In the genomic region with DNA sequence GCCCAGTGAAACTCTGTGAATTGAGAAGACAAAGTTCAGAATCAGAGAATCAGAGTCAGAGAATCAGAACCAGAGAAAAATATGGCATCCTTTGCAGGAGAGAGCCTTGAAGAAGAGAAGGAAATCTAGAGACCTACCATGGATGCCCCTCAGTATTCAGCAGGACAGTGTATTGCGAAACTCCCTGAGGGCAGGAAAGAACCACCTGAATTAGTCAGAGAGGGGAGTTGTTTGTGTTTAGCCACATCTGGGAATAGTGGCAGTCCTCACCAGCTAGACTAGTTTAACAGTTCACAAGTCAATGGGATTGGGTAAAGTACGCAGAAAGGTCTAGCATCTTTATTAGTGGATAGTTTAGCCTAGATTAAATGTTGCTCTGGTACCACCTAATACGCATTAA, we compare ENCODE assay signal across 18 cellular contexts.
A peak's percentile ranks its signal among the peaks of the same experiment; 100 is the strongest.
DNase-seq lines count a peak whose midpoint lies in the region; ATAC-seq, FAIRE-seq and TF ChIP-seq lines count a peak whose summit lies in the region.
"Had no signal": no experiment of that assay in that cellular context is flagged by ENCODE, and none has a peak within 500 bp of the region (broad histone marks: within the 10 kb centered on the region; RNA-seq: fewer than 3 reads in every experiment).

No MANE protein-coding gene starts in this region.

- H3K27ac ChIP-seq in RWPE2 (ENCODE audit: poor library complexity, severe bottlenecking) (no peak overlapping the region), colonic mucosa (no peak overlapping the region)
- H3K27ac ChIP-seq: A549; BLaER1 treated with 17β-estradiol and CSF1 and Interleukin-3, amounts not matched to agents 10 nM and 100 nM; C4-2B had no signal

- H3K9ac ChIP-seq in colonic mucosa (ENCODE audit: low read depth in 2 of 2, low read length in 2 of 2) = no peak overlapping the region
- H3K9ac ChIP-seq: BLaER1 treated with 17β-estradiol and CSF1 and Interleukin-3, amounts not matched to agents 10 nM and 100 nM had no signal

- H3K4me3 ChIP-seq in RWPE2 (ENCODE audit: severe bottlenecking) = no peak overlapping the region
- no peak overlapping the region for H3K4me3 ChIP-seq in bronchial epithelial cell (ENCODE audit: low read depth, low read length)
- H3K4me3 ChIP-seq in epithelial cell of esophagus (ENCODE audit: low read length) = no peak overlapping the region
- no peak overlapping the region for H3K4me3 ChIP-seq in colonic mucosa
- H3K4me3 ChIP-seq: A549; BLaER1 treated with 17β-estradiol and CSF1 and Interleukin-3, amounts not matched to agents 10 nM and 100 nM had no signal

- FAIRE-seq in bronchial epithelial cell (lab: Jason Lieb, UNC) = no peak
- FAIRE-seq: A549, D721Med, GM12891, GM19239 had no signal

- no peak for DNase-seq in RWPE2 (ENCODE audit: low spot score)
- peak; percentile 54 for DNase-seq in bronchial epithelial cell (ENCODE audit: low read depth)
- DNase-seq in epithelial cell of esophagus (ENCODE audit: low read depth) = peak; percentile 62
- DNase-seq in 8988T = no peak
- no peak for DNase-seq in colonic mucosa
- DNase-seq: AML-193; Caco-2; Calu3; CD4-positive, alpha-beta T cell; CD8-positive, alpha-beta T cell; DMS79 treated with DMSO at 0.1 percent for 48 hours; GF-D8 had no signal

- no peaks in the 10 kb centered on the region for H3K4me1 ChIP-seq in RWPE2 (ENCODE audit: insufficient read depth, poor library complexity, severe bottlenecking)
- no peaks in the 10 kb centered on the region for H3K4me1 ChIP-seq in colonic mucosa
- H3K4me1 ChIP-seq: A549; BLaER1 treated with 17β-estradiol and CSF1 and Interleukin-3, amounts not matched to agents 10 nM and 100 nM; Caco-2 had no signal

- no peaks in the 10 kb centered on the region for H3K36me3 ChIP-seq in RWPE2 (ENCODE audit: low read depth)
- H3K36me3 ChIP-seq in bronchial epithelial cell (ENCODE audit: control insufficient read depth, insufficient read depth, low read length) = no peaks in the 10 kb centered on the region
- H3K36me3 ChIP-seq in colonic mucosa = no peaks in the 10 kb centered on the region
- H3K36me3 ChIP-seq: BLaER1 treated with 17β-estradiol and CSF1 and Interleukin-3, amounts not matched to agents 10 nM and 100 nM had no signal

- no peaks in the 10 kb centered on the region for H3K9me3 ChIP-seq in RWPE2 (ENCODE audit: severe bottlenecking)
- H3K9me3 ChIP-seq in colonic mucosa = no peaks in the 10 kb centered on the region
- H3K9me3 ChIP-seq: A549; BLaER1 treated with 17β-estradiol and CSF1 and Interleukin-3, amounts not matched to agents 10 nM and 100 nM; Caco-2 had no signal

- H3K27me3 ChIP-seq in RWPE2 (ENCODE audit: insufficient read depth, poor library complexity, severe bottlenecking) = no peaks in the 10 kb centered on the region
- H3K27me3 ChIP-seq in bronchial epithelial cell (ENCODE audit: control insufficient read depth, insufficient read depth, low read length) = no peaks in the 10 kb centered on the region
- no peaks in the 10 kb centered on the region for H3K27me3 ChIP-seq in colonic mucosa
- H3K27me3 ChIP-seq: BLaER1 treated with 17β-estradiol and CSF1 and Interleukin-3, amounts not matched to agents 10 nM and 100 nM had no signal

- TF ChIP-seq CTCF in RWPE2 (IDR thresholded peaks at IDR 0.05; ENCODE audit: poor library complexity, severe bottlenecking) = no peak
- no peak for TF ChIP-seq CTCF in bronchial epithelial cell (IDR thresholded peaks at IDR 0.05; ENCODE audit: insufficient read depth, low read length, severe bottlenecking)
- TF ChIP-seq CTCF in epithelial cell of esophagus (IDR thresholded peaks at IDR 0.05; ENCODE audit: insufficient read depth, low read depth, low read length, missing control alignments) = no peak
- TF ChIP-seq CTCF in colonic mucosa (IDR thresholded peaks at IDR 0.05) = no peak

- ATAC-seq in RWPE2 (ENCODE audit: low read depth) = 0 out of 3 replicates have a peak, but pooled peaks have one; percentile 35
- ATAC-seq: A549; CD8-positive, alpha-beta T cell had no signal

- intact Hi-C loops in colonic mucosa (cut with DNase I) = no loop called here

Comparison
In these comparisons a context has a peak if more than half of its experiments do, and no peak if none do; other contexts are left out.
1. DNase-seq: peak in bronchial epithelial cell (single experiment) and epithelial cell of esophagus (single experiment); none in RWPE2 (single experiment), 8988T (single experiment) and colonic mucosa (single experiment).